Comparison of ENCODE assay signal across 10 cellular contexts in genomic region chr9:14309403-14309802, GRCh38. TPM values are rescaled to one million over a fixed set of nuclear protein-coding genes. Genes with fewer than 3 reads are reported as not detected.
DNase-seq lines count a peak whose midpoint lies in the region; ATAC-seq, FAIRE-seq and TF ChIP-seq lines count a peak whose summit lies in the region.
"Had no signal": no experiment of that assay in that cellular context is flagged by ENCODE, and none has a peak within 500 bp of the region (broad histone marks: within the 10 kb centered on the region; RNA-seq: fewer than 3 reads in every experiment).

No MANE protein-coding gene starts in this region.

- no peak overlapping the region for H3K4me3 Mint-ChIP-seq in activated naive CD4-positive, alpha-beta T cell treated with anti-CD3 and anti-CD28 coated beads for 36 hours

- H3K9me3 ChIP-seq in A549 (no peaks in the 10 kb centered on the region), lung (ENCODE audit: control insufficient read depth in 2 of 2, insufficient read depth in 1 of 2, low read length in 1 of 2) (peaks cover 0 to 2% of the 10 kb centered on the region in 2 donors)

- H3K36me3 Mint-ChIP-seq in activated naive CD4-positive, alpha-beta T cell treated with anti-CD3 and anti-CD28 coated beads for 36 hours (ENCODE audit: low read depth), result peaks cover 1% of the 10 kb centered on the region

- WGBS in A549 (ENCODE audit: missing lambda C conversion rate), result 8% methylated on average over 2 of the region's 2 CpGs
- 9 to 32% methylated on average over 2 of the region's 2 CpGs for WGBS in lung, 2 donors

- DNase-seq in A549 (ENCODE audit: low read depth in 1 of 2, low spot score in 1 of 2) (peak in 1 of 2 experiments; percentile 23), NCI-H446 treated with DMSO at 0.1 percent for 48 hours (lab: John Stamatoyannopoulos, UW) (peak; percentile 96), cerebellar cortex (ENCODE audit: low spot score) (peak; percentile 55), lung (ENCODE audit: low spot score) (no peak), cerebellum (ENCODE audit: low spot score) (no peak), hippocampal formation (lab: John Stamatoyannopoulos, UW) (no peak)
- no peak for DNase-seq in stimulated activated CD4-positive, alpha-beta T cell treated with anti-CD3 and anti-CD28 coated beads, Interleukin-2, amount 100 ng/mL, for 24 hours
- DNase-seq in activated naive CD4-positive, alpha-beta T cell treated with anti-CD3 and anti-CD28 coated beads for 36 hours, result no peak
- DNase-seq: stimulated activated CD4-positive, alpha-beta T cell treated with anti-CD3 and anti-CD28 coated beads, Interleukin-1b, Interleukin-23, amount 100 ng/mL, for 48 hours had no signal

- H3K27me3 ChIP-seq in lung (ENCODE audit: control insufficient read depth, insufficient read depth), result no peaks in the 10 kb centered on the region

- TF ChIP-seq CTCF in A549 (IDR thresholded peaks at IDR 0.05) (no peak), lung (IDR thresholded peaks at IDR 0.05; ENCODE audit: control extremely low read depth, extremely low read depth) (no peak)

- FAIRE-seq in A549 (lab: Jason Lieb, UNC), result peak; percentile 91

- H3K4me2 ChIP-seq in A549, result peak overlapping the region; percentile 71

- H3K4me1 Mint-ChIP-seq in activated naive CD4-positive, alpha-beta T cell treated with anti-CD3 and anti-CD28 coated beads for 36 hours (ENCODE audit: low read depth), result peaks cover 7% of the 10 kb centered on the region

- no peak for TF ChIP-seq POLR2A in A549 (IDR thresholded peaks at IDR 0.05; ENCODE audit: low read length)

- H3K27ac Mint-ChIP-seq in activated naive CD4-positive, alpha-beta T cell treated with anti-CD3 and anti-CD28 coated beads for 36 hours, result no peak overlapping the region

- POLR2A ChIA-PET in A549 (lab: Yijun Ruan, JAX), result no interaction called here

- no peaks in the 10 kb centered on the region for H3K9me3 Mint-ChIP-seq in activated naive CD4-positive, alpha-beta T cell treated with anti-CD3 and anti-CD28 coated beads for 36 hours

- H3K4me3 ChIP-seq in A549, result peak overlapping the region; percentile 68; the same call in 2 of the 3 replicates
- no peak overlapping the region for H3K4me3 ChIP-seq in lung

- CTCF ChIA-PET in A549 (lab: Yijun Ruan, JAX), result no interaction called here
- CTCF ChIA-PET in activated naive CD4-positive, alpha-beta T cell treated with anti-CD3 and anti-CD28 coated beads for 36 hours (lab: Charles Lee), result no interaction called here

- no peak for TF ChIP-seq RAD21 in A549 (conservative IDR thresholded peaks at IDR 0.05 in 1 of 2, IDR thresholded peaks at IDR 0.05 in 1 of 2)

- H3K27me3 Mint-ChIP-seq in activated naive CD4-positive, alpha-beta T cell treated with anti-CD3 and anti-CD28 coated beads for 36 hours (ENCODE audit: low read depth), result peaks cover 56% of the 10 kb centered on the region

- ATAC-seq in A549 (peak in 1 of 2 experiments; percentile 15; a peak in 2 of 6 replicates), lung (ENCODE audit: insufficient read depth, low FRiP score) (no peak)

- H3K36me3 ChIP-seq in lung (ENCODE audit: control insufficient read depth in 2 of 2, insufficient read depth in 2 of 2, low read length in 2 of 2), result peaks cover 0 to 5% of the 10 kb centered on the region in 2 donors

- intact Hi-C loops in activated naive CD4-positive, alpha-beta T cell treated with anti-CD3 and anti-CD28 coated beads for 36 hours (cut with micrococcal nuclease), result no loop called here

- H3K27ac ChIP-seq in A549 (peak overlapping the region; percentile 68 to 94), lung (ENCODE audit: low read depth in 1 of 2, low read length in 1 of 2) (peak overlapping the region; percentile 54 to 82)
- H3K27ac ChIP-seq: C4-2B had no signal

- TF ChIP-seq EP300 in A549 (IDR thresholded peaks at IDR 0.05), result no peak

- H3K4me1 ChIP-seq in A549 (peaks cover 34% of the 10 kb centered on the region), lung (ENCODE audit: control insufficient read depth in 2 of 2, insufficient read depth in 2 of 2, low read length in 2 of 2) (peaks cover 6 to 20% of the 10 kb centered on the region in 2 donors)

TF ChIP-seq in A549, 52 proteins besides CTCF, POLR2A, EP300 and RAD21:
- TF ChIP-seq ATOH8 (CRISPR knock-in tag; IDR thresholded peaks at IDR 0.05; ENCODE audit: low read depth) (no peak), ZC3H11A (IDR thresholded peaks at IDR 0.05) (no peak), HDAC2 (IDR thresholded peaks at IDR 0.05) (no peak), PBX3 (IDR thresholded peaks at IDR 0.05) (no peak), PHF8 (IDR thresholded peaks at IDR 0.05; ENCODE audit: borderline replicate concordance, low read depth) (no peak), CEBPB (IDR thresholded peaks at IDR 0.05) (peak in 1 of 2 experiments; percentile 48; a peak in 1 of 4 replicates), FOSB (CRISPR knock-in tag; IDR thresholded peaks at IDR 0.05) (no peak), HMGXB4 (CRISPR knock-in tag; IDR thresholded peaks at IDR 0.05; ENCODE audit: borderline replicate concordance) (no peak), RFX5 (IDR thresholded peaks at IDR 0.05) (no peak)

RNA-seq across cellular contexts. Expression of gene NFIB, which starts 4.5 kb away (rescaled TPM):
- polyA plus RNA-seq in A549 (2011; rRNA removed), result 21.7 and 27.1 TPM in 2 replicates
- polyA plus RNA-seq in A549 (2012; cell fraction: cytosol; rRNA removed), result 7.4 and 8.2 TPM in 2 replicates
- 7.4 and 11.4 TPM in 2 replicates for polyA plus RNA-seq in A549 (2012; cell fraction: nucleus; rRNA removed)
- polyA plus RNA-seq in A549 (2017; fragmentation: RNase III; extraction: RNeasy Plus Mini Kit Qiagen cat#74134 plus additional on column Dnase treatment), result 10.7 to 13.2 TPM (median 12.0 TPM) in 3 replicates
- 59.3 and 63.6 TPM in 2 replicates for polyA minus RNA-seq in A549 (2011; rRNA and poly(A)+ RNA removed)
- 100 to 1,000 TPM in 1 of 2 donors, 10 to 100 TPM in 1; 89.2 to 189 TPM for total RNA-seq in lung
- polyA plus RNA-seq in lung, result 10 to 100 TPM in 1 of 2 donors, 1 to 10 TPM in 1; 7.3 to 12.7 TPM
- total RNA-seq in activated naive CD4-positive, alpha-beta T cell treated with anti-CD3 and anti-CD28 coated beads for 36 hours, result not detected
- 236 TPM for total RNA-seq in cerebellum

Comparison
In these comparisons a context has a peak if more than half of its experiments do, and no peak if none do; other contexts are left out.
1. DNase-seq: peak in NCI-H446 treated with DMSO at 0.1 percent for 48 hours (single experiment) and cerebellar cortex (single experiment); none in lung (single experiment), stimulated activated CD4-positive, alpha-beta T cell treated with anti-CD3 and anti-CD28 coated beads, Interleukin-2, amount 100 ng/mL, for 24 hours (0 of 2), activated naive CD4-positive, alpha-beta T cell treated with anti-CD3 and anti-CD28 coated beads for 36 hours (single experiment), cerebellum (single experiment) and hippocampal formation (0 of 2).
2. RNA of gene NFIB, which starts 4.5 kb away (total RNA-seq): 236 TPM in cerebellum (single experiment) and 89.2 to 189 TPM in lung; not detected in activated naive CD4-positive, alpha-beta T cell treated with anti-CD3 and anti-CD28 coated beads for 36 hours; every median in the first group is over 10 times any median in the second.